ENCODE assay signal across 8 cellular contexts in the genomic region with DNA sequence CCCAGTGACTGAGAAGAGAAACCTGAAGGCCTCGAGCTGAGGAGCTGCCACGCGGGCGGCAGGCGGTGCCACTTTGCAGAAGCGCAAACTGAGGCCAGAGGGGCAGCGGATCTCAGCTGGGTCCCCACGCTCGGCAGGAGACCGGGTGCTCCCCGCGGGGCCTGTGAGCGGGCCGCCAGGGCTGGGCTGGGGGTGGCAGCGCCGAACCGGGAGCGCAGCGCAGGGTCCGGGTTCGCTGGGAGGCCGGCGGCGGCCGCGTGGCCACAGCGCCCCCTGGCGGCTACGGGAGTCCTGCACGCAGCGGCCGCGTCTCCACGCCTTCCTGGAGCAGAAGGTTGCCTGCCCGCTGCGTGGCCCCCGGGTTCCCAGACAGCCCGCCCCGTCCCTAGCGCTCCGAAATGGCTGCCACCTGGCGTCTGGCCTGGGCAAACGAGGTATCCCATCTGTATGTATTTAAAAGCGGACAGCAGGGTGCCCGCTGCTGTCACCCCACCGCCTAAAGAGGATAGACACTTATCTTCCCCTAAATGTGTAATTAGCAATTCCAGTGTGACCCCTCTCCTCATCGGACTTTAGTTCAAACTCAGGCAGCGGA.
DNase-seq lines count a peak whose midpoint lies in the region; ATAC-seq and TF ChIP-seq lines count a peak whose summit lies in the region.

No MANE protein-coding gene starts in this region.

- 19% methylated on average over 28 of the region's 48 CpGs for WGBS in hepatocyte (ENCODE audit: low lambda C conversion rate, missing lambda C conversion rate)

- CTCF ChIA-PET in CD4-positive, alpha-beta T cell (lab: Charles Lee): no interaction called here

- TF ChIP-seq POLR2A in gastrocnemius medialis (IDR thresholded peaks at IDR 0.05): no peak

- H3K27ac Mint-ChIP-seq in CD4-positive, alpha-beta T cell: no peak overlapping the region

- no peaks in the 10 kb centered on the region for H4K20me1 ChIP-seq in hepatocyte (ENCODE audit: insufficient read depth, poor library complexity, severe bottlenecking)

- in situ Hi-C loops in gastrocnemius medialis (cut with MboI; ENCODE audit: low sequenced_read_pairs in 4 of 4): no loop called here

- peak overlapping the region; percentile 93 for H3K4me2 ChIP-seq in hepatocyte

- no peaks in the 10 kb centered on the region for H3K9me2 ChIP-seq in hepatocyte (replicated peaks; ENCODE audit: insufficient read depth)

- H3K4me3 ChIP-seq in LNCaP clone FGC (ENCODE audit: low read depth, low read length) (peak overlapping the region; percentile 12; the same call in 1 of the 2 replicates), hepatocyte (peak overlapping the region; percentile 24), gastrocnemius medialis (peak overlapping the region in 3 of 4 donors; percentile 34 to 55 (median 44))

- H3K36me3 Mint-ChIP-seq in CD4-positive, alpha-beta T cell (ENCODE audit: low read depth): no peaks in the 10 kb centered on the region

- H3K9me3 Mint-ChIP-seq in CD4-positive, alpha-beta T cell: no peaks in the 10 kb centered on the region

- H3K36me3 ChIP-seq in hepatocyte (replicated peaks; ENCODE audit: insufficient read depth, low read depth) (no peaks in the 10 kb centered on the region), gastrocnemius medialis (no peaks in the 10 kb centered on the region)

- H3K79me2 ChIP-seq in hepatocyte: no peaks in the 10 kb centered on the region

- peak overlapping the region; percentile 94 for H2AFZ ChIP-seq in hepatocyte

- peaks cover 20% of the 10 kb centered on the region for H3K27me3 ChIP-seq in CD4-positive, alpha-beta T cell (ENCODE audit: control insufficient read depth, insufficient read depth, low read length)
- no peaks in the 10 kb centered on the region for H3K27me3 ChIP-seq in hepatocyte
- peaks cover 0 to 3% (median 0%) of the 10 kb centered on the region in 3 donors for H3K27me3 ChIP-seq in gastrocnemius medialis

- H3K27ac ChIP-seq in CD4-positive, alpha-beta T cell (ENCODE audit: low read depth, low read length): no peak overlapping the region
- H3K27ac ChIP-seq in hepatocyte (peak overlapping the region; percentile 71), gastrocnemius medialis (no peak overlapping the region)

- peaks cover 16% of the 10 kb centered on the region for H3K4me1 Mint-ChIP-seq in CD4-positive, alpha-beta T cell (ENCODE audit: low read depth)

- POLR2A ChIA-PET in CD4-positive, alpha-beta T cell (lab: Charles Lee): no interaction called here

- ATAC-seq in CD4-positive, alpha-beta T cell (ENCODE audit: poor library complexity): peak; percentile 62
- peak; percentile 61 for ATAC-seq in GM21360 (IDR thresholded peaks at IDR 0.05; ENCODE audit: unreplicated experiment)
- peak in 1 of 2 donors; percentile 47 for ATAC-seq in gastrocnemius medialis
- no peak for ATAC-seq in GM21737 (IDR thresholded peaks at IDR 0.05; ENCODE audit: unreplicated experiment)

- no peak overlapping the region for H3K4me3 Mint-ChIP-seq in CD4-positive, alpha-beta T cell

- peaks cover 16% of the 10 kb centered on the region for H3K4me1 ChIP-seq in hepatocyte (ENCODE audit: insufficient read depth)
- H3K4me1 ChIP-seq in gastrocnemius medialis: no peaks in the 10 kb centered on the region

- peak; percentile 76 for TF ChIP-seq CTCF in CD4-positive, alpha-beta T cell (IDR thresholded peaks at IDR 0.05)
- TF ChIP-seq CTCF in LNCaP clone FGC (IDR thresholded peaks at IDR 0.05; ENCODE audit: control insufficient read depth, extremely low read depth, insufficient read depth) (peak; percentile 99), hepatocyte (IDR thresholded peaks at IDR 0.05; ENCODE audit: poor library complexity) (peak; percentile 85), gastrocnemius medialis (IDR thresholded peaks at IDR 0.05 in 4 of 5, conservative IDR thresholded peaks at IDR 0.05 in 1 of 5) (peak; percentile 75 to 97 (median 88))

- H3K9me3 ChIP-seq in CD4-positive, alpha-beta T cell (ENCODE audit: control insufficient read depth, low read length): no peaks in the 10 kb centered on the region
- H3K9me3 ChIP-seq in hepatocyte (ENCODE audit: low read depth): no peaks in the 10 kb centered on the region
- no peaks in the 10 kb centered on the region for H3K9me3 ChIP-seq in gastrocnemius medialis

- peak; percentile 17 to 67 (median 40) for DNase-seq in CD4-positive, alpha-beta T cell
- no peak for DNase-seq in LNCaP clone FGC (ENCODE audit: low read depth)
- peak; percentile 18 for DNase-seq in T follicular helper cell (ENCODE audit: low read depth)
- peak in 49 of 58 donors; percentile 7 to 70 (median 36) for DNase-seq in anterior cingulate cortex (lab: John Stamatoyannopoulos, UW)
- peak; percentile 81 for DNase-seq in hepatocyte (ENCODE audit: low spot score)
- DNase-seq in gastrocnemius medialis: peak in 1 of 2 donors; percentile 25

- H3K27me3 Mint-ChIP-seq in CD4-positive, alpha-beta T cell: peaks cover 49% of the 10 kb centered on the region

- intact Hi-C loops in CD4-positive, alpha-beta T cell (cut with DNase I, micrococcal nuclease): no loop called here
- intact Hi-C loops in gastrocnemius medialis (cut with DNase I; ENCODE audit: low total_unique reads): no loop called here
